Comparison of ENCODE assay signal across 19 cellular contexts in genomic region chr14:84520711-84521338, GRCh38.
A peak's percentile ranks its signal among the peaks of the same experiment; 100 is the strongest.
DNase-seq lines count a peak whose midpoint lies in the region; ATAC-seq and TF ChIP-seq lines count a peak whose summit lies in the region.
"Had no signal": no experiment of that assay in that cellular context is flagged by ENCODE, and none has a peak within 500 bp of the region (broad histone marks: within the 10 kb centered on the region; RNA-seq: fewer than 3 reads in every experiment).

No MANE protein-coding gene starts in this region.

- H4K20me1 ChIP-seq in PC-3 (ENCODE audit: low read length), result no peaks in the 10 kb centered on the region

- H3K4me3 Mint-ChIP-seq in WTC11, result no peak overlapping the region
- no peak overlapping the region for H3K4me3 Mint-ChIP-seq in effector memory CD8-positive, alpha-beta T cell
- H3K4me3 Mint-ChIP-seq: CD4-positive, alpha-beta T cell; IgD-negative memory B cell had no signal

- no peaks in the 10 kb centered on the region for H3K27me3 ChIP-seq in upper lobe of right lung
- H3K27me3 ChIP-seq in PC-3 (ENCODE audit: low read length), result no peaks in the 10 kb centered on the region
- H3K27me3 ChIP-seq: BE2C had no signal

- no peaks in the 10 kb centered on the region for H3K4me1 Mint-ChIP-seq in WTC11
- H3K4me1 Mint-ChIP-seq in effector memory CD8-positive, alpha-beta T cell (ENCODE audit: low read depth in 2 of 2), result no peaks in the 10 kb centered on the region
- H3K4me1 Mint-ChIP-seq: IgD-negative memory B cell had no signal

- no peak overlapping the region for H3K4me2 ChIP-seq in PC-3 (ENCODE audit: low read length)

- POLR2A ChIA-PET in WTC11 (lab: Charles Lee), result no interaction called here
- POLR2A ChIA-PET in PC-3 (lab: Charles Lee; ENCODE audit: unreplicated experiment), result no interaction called here

- peak; percentile 44; the same call in 1 of the 2 replicates for ATAC-seq in WTC11
- no peak for ATAC-seq in upper lobe of right lung
- no peak for ATAC-seq in PC-3
- no peak for ATAC-seq in effector memory CD8-positive, alpha-beta T cell (replicated peaks)

- H3K27ac ChIP-seq in upper lobe of right lung (no peak overlapping the region), PC-3 (ENCODE audit: low read length) (no peak overlapping the region)
- H3K27ac ChIP-seq: 22Rv1, RWPE1 had no signal

- CTCF ChIA-PET in WTC11 (lab: Charles Lee) (no interaction called here), PC-3 (lab: Charles Lee) (no interaction called here)

- no peak overlapping the region for H2AFZ ChIP-seq in PC-3 (ENCODE audit: low read length)

- H3K79me2 ChIP-seq in PC-3 (ENCODE audit: low read length), result no peaks in the 10 kb centered on the region

- intact Hi-C loops in upper lobe of right lung (cut with DNase I), result no loop called here
- intact Hi-C loops in PC-3 (cut with micrococcal nuclease), result no loop called here

- H3K27ac Mint-ChIP-seq in WTC11, result no peak overlapping the region
- no peak overlapping the region for H3K27ac Mint-ChIP-seq in effector memory CD8-positive, alpha-beta T cell
- H3K27ac Mint-ChIP-seq: CD4-positive, alpha-beta T cell had no signal

- no peaks in the 10 kb centered on the region for H3F3A ChIP-seq in PC-3 (ENCODE audit: low read length, unreplicated experiment)

- peaks cover 3% of the 10 kb centered on the region for H3K9me3 Mint-ChIP-seq in WTC11
- H3K9me3 Mint-ChIP-seq in effector memory CD8-positive, alpha-beta T cell, result peaks cover 7 to 39% of the 10 kb centered on the region in 2 donors

- no peak overlapping the region for H3K4me3 ChIP-seq in upper lobe of right lung
- H3K4me3 ChIP-seq in PC-3 (ENCODE audit: low read length), result no peak overlapping the region

- no peaks in the 10 kb centered on the region for H3K27me3 Mint-ChIP-seq in WTC11 (ENCODE audit: low read depth)
- no peaks in the 10 kb centered on the region for H3K27me3 Mint-ChIP-seq in effector memory CD8-positive, alpha-beta T cell
- H3K27me3 Mint-ChIP-seq: CD4-positive, alpha-beta T cell; IgD-negative memory B cell had no signal

- no peak overlapping the region for H3K9ac ChIP-seq in PC-3 (ENCODE audit: low read length)

- no peaks in the 10 kb centered on the region for H3K9me2 ChIP-seq in PC-3 (replicated peaks; ENCODE audit: low read length)

- H3K4me1 ChIP-seq in upper lobe of right lung (no peaks in the 10 kb centered on the region), PC-3 (ENCODE audit: insufficient read depth, low read length) (no peaks in the 10 kb centered on the region)
- H3K4me1 ChIP-seq: BE2C had no signal

- H3K36me3 ChIP-seq in upper lobe of right lung, result no peaks in the 10 kb centered on the region
- no peaks in the 10 kb centered on the region for H3K36me3 ChIP-seq in PC-3 (ENCODE audit: low read depth, low read length)
- H3K36me3 ChIP-seq: BE2C had no signal

- H3K36me3 Mint-ChIP-seq in WTC11, result no peaks in the 10 kb centered on the region
- H3K36me3 Mint-ChIP-seq in effector memory CD8-positive, alpha-beta T cell (ENCODE audit: insufficient read depth), result no peaks in the 10 kb centered on the region
- H3K36me3 Mint-ChIP-seq: IgD-negative memory B cell had no signal

- DNase-seq in DMS79 treated with DMSO at 0.1 percent for 48 hours (lab: John Stamatoyannopoulos, UW) (peak; percentile 21), DMS79 (lab: John Stamatoyannopoulos, UW) (no peak), WTC11 (ENCODE audit: low spot score) (no peak), dedifferentiated amniotic fluid mesenchymal stem cell (ENCODE audit: extremely low spot score) (peak; percentile 50), myocyte (ENCODE audit: low read depth) (peak; percentile 2), upper lobe of right lung (no peak), PC-3 (no peak)
- no peak for DNase-seq in effector memory CD8-positive, alpha-beta T cell
- DNase-seq: BE2C; CD4-positive, alpha-beta T cell; GDM1; H7; Kasumi-1; NCI-H1417; NCI-H187 treated with DMSO at 0.1 percent for 48 hours; NCI-H446 treated with DMSO at 0.1 percent for 48 hours had no signal

- TF ChIP-seq CTCF in WTC11 (IDR thresholded peaks at IDR 0.05) (no peak), upper lobe of right lung (IDR thresholded peaks at IDR 0.05) (no peak), PC-3 (conservative IDR thresholded peaks at IDR 0.05; ENCODE audit: low read depth, low read length) (no peak)

- H3K9me3 ChIP-seq in upper lobe of right lung (no peaks in the 10 kb centered on the region), PC-3 (ENCODE audit: low read length) (peaks cover 4% of the 10 kb centered on the region)
- H3K9me3 ChIP-seq: BE2C had no signal

- BruUV-seq in PC-3 (replicated peaks; lab: Mats Ljungman, UMichigan), result no TSS peak

TF ChIP-seq in WTC11, 78 proteins besides CTCF, POLR2A, EP300 and RAD21:
- TF ChIP-seq ZBTB43 (CRISPR knock-in tag; IDR thresholded peaks at IDR 0.05) (no peak), ZNF232 (CRISPR knock-in tag; IDR thresholded peaks at IDR 0.05) (no peak), TCF7 (CRISPR knock-in tag; IDR thresholded peaks at IDR 0.05; ENCODE audit: low read depth) (no peak), E2F1 (CRISPR knock-in tag; IDR thresholded peaks at IDR 0.05) (no peak), NR3C1 (CRISPR knock-in tag; conservative IDR thresholded peaks at IDR 0.05; ENCODE audit: low read depth) (no peak), USF2 (CRISPR knock-in tag; IDR thresholded peaks at IDR 0.05) (no peak), MLX (CRISPR knock-in tag; IDR thresholded peaks at IDR 0.05) (no peak), AR (CRISPR knock-in tag; IDR thresholded peaks at IDR 0.05) (no peak), ZNF263 (CRISPR knock-in tag; IDR thresholded peaks at IDR 0.05; ENCODE audit: low read depth) (no peak)

Comparison
In these comparisons a context has a peak if more than half of its experiments do, and no peak if none do; other contexts are left out.
1. DNase-seq: peak in DMS79 treated with DMSO at 0.1 percent for 48 hours (single experiment), dedifferentiated amniotic fluid mesenchymal stem cell (single experiment) and myocyte (single experiment); none in DMS79 (single experiment), WTC11 (single experiment), upper lobe of right lung (single experiment), PC-3 (single experiment) and effector memory CD8-positive, alpha-beta T cell (0 of 3).